In the genomic region with DNA sequence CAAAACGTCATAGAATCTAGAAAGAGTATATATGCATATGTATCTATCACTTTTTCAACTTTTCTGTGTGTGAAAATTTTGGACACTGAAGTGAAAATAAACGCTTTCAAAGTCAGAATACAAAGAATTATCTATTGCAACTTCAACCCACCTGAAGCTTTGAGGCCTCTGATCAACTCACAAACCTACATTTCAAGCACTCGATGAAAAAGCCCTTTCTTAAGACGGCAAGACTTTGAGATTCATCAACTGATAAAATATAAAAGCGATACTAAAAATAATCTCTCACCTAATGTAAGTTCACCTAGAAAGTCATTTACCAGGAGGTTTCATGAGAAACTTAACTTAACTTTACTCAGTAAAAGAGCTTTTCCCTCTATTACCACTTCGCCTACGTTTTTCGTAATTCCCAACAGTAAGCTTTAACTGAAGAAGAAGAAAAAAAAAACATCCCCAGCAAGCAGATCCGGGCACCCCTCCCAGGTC, we compare ENCODE assay signal across 8 cellular contexts. TPM values are rescaled to one million over a fixed set of nuclear protein-coding genes. Genes with fewer than 3 reads are reported as not detected.
A peak's percentile ranks its signal among the peaks of the same experiment; 100 is the strongest.
DNase-seq lines count a peak whose midpoint lies in the region; ATAC-seq, FAIRE-seq and TF ChIP-seq lines count a peak whose summit lies in the region.

No MANE protein-coding gene starts in this region.

- no peak overlapping the region for H4K5ac ChIP-seq in H9 (ENCODE audit: insufficient read length, low read depth, low read length)

- H3K27ac Mint-ChIP-seq in H9 = peak overlapping the region; percentile 99 to 100 (median 99)

- H3K27me3 Mint-ChIP-seq in H9 (ENCODE audit: low read depth) = no peaks in the 10 kb centered on the region

- TF ChIP-seq RAD21 in A549 (conservative IDR thresholded peaks at IDR 0.05 in 1 of 2, IDR thresholded peaks at IDR 0.05 in 1 of 2) = no peak

- no peaks in the 10 kb centered on the region for H4K20me1 ChIP-seq in H9 (ENCODE audit: control insufficient read depth, insufficient read depth, insufficient read length)

- TF ChIP-seq CTCF in A549 (IDR thresholded peaks at IDR 0.05) (no peak), H9 (conservative IDR thresholded peaks at IDR 0.05) (no peak), adrenal gland (IDR thresholded peaks at IDR 0.05) (no peak), thoracic aorta (IDR thresholded peaks at IDR 0.05) (no peak)

- CTCF ChIA-PET in A549 (lab: Yijun Ruan, JAX) = interaction anchor here (2.1 kb wide), 1 partner anchor 156 kb away, joined by 6 read pairs; no protein-coding TSS in a partner anchor

- peak overlapping the region; percentile 92 for H3K9ac ChIP-seq in H9 (ENCODE audit: extremely low read depth, insufficient read length, low read length)

- H3K36me3 Mint-ChIP-seq in H9 (ENCODE audit: insufficient read depth in 1 of 3, low read depth in 3 of 3) = peaks cover 31 to 46% (median 36%) of the 10 kb centered on the region in 3 experiments

- H3K4me1 ChIP-seq in A549 (peaks cover 30% of the 10 kb centered on the region), H9 (ENCODE audit: insufficient read depth, low read length) (no peaks in the 10 kb centered on the region), adrenal gland (replicated peaks in 1 of 2) (peaks cover 13 to 41% of the 10 kb centered on the region in 2 donors), thoracic aorta (ENCODE audit: control insufficient read depth in 1 of 2, low read depth in 2 of 2) (peaks cover 33 to 52% of the 10 kb centered on the region in 2 donors)

- H3K36me3 ChIP-seq in adrenal gland (replicated peaks in 1 of 2) (peaks cover 0 to 7% of the 10 kb centered on the region in 2 donors), thoracic aorta (no peaks in the 10 kb centered on the region)

- no peak overlapping the region for H2AK5ac ChIP-seq in H9 (ENCODE audit: insufficient read length, low read length)

- no peak overlapping the region for H2BK12ac ChIP-seq in H9 (ENCODE audit: insufficient read length, low read depth, low read length)

- H3K4me3 ChIP-seq in A549 (peak overlapping the region; percentile 77), adrenal gland (peak overlapping the region; percentile 52 to 95 (median 90)), thoracic aorta (peak overlapping the region; percentile 100)

- H3K23me2 ChIP-seq in H9 (ENCODE audit: insufficient read length, low read depth, low read length, poor library complexity, severe bottlenecking) = peaks cover 5% of the 10 kb centered on the region

- no peak overlapping the region for H4K8ac ChIP-seq in H9 (replicated peaks; ENCODE audit: insufficient read length, low read depth, low read length)

- peaks cover 15 to 16% of the 10 kb centered on the region in 2 experiments for H3K4me1 Mint-ChIP-seq in H9

- peaks cover 38% of the 10 kb centered on the region; the same call in 1 of the 2 replicates for H3K79me2 ChIP-seq in H9 (ENCODE audit: insufficient read depth, low read length)

- H3K79me1 ChIP-seq in H9 (ENCODE audit: insufficient read depth, low read depth, low read length, poor library complexity, severe bottlenecking) = no peaks in the 10 kb centered on the region

- H3K4ac ChIP-seq in H9 (ENCODE audit: low read depth, low read length) = no peak overlapping the region

- H3T11ph ChIP-seq in H9 (ENCODE audit: low read length) = no peak overlapping the region

- H3K27ac ChIP-seq in A549 (peak overlapping the region; percentile 91 to 98), H9 (ENCODE audit: insufficient read length, low read depth, low read length) (peak overlapping the region; percentile 92), adrenal gland (peak overlapping the region; percentile 98 to 100 (median 100)), layer of hippocampus (ENCODE audit: low read depth, low read length) (peak overlapping the region; percentile 97), thoracic aorta (peak overlapping the region; percentile 100)

- H4K91ac ChIP-seq in H9 (ENCODE audit: insufficient read length, low read depth, low read length) = no peak overlapping the region

- no peak for FAIRE-seq in A549 (lab: Jason Lieb, UNC)

- DNase-seq in A549 (ENCODE audit: low read depth in 1 of 2, low spot score in 1 of 2) (peak in 1 of 2 experiments; percentile 10), H9 (no peak), adrenal gland (no peak), thoracic aorta (ENCODE audit: low spot score) (no peak), NK-92 (lab: John Stamatoyannopoulos, UW; ENCODE audit: unreplicated experiment) (no peak)
- no peak for DNase-seq in effector CD4-positive, alpha-beta T cell

- H2BK15ac ChIP-seq in H9 (ENCODE audit: low read depth, low read length) = no peak overlapping the region; the same call in 1 of the 2 replicates

- WGBS in A549 (ENCODE audit: missing lambda C conversion rate) = under 1% methylated on average over 9 of the region's 9 CpGs
- WGBS in H9 (ENCODE audit: extremely low coverage, insufficient read length, low lambda C conversion rate) = no CpG with 5 or more reads among the region's 9 CpGs
- 0 to 1% (median 0%) methylated on average over 9 of the region's 9 CpGs for WGBS in adrenal gland, 4 donors

- no peak for TF ChIP-seq EP300 in A549 (IDR thresholded peaks at IDR 0.05)

- intact Hi-C loops in adrenal gland (cut with DNase I) = no loop called here

- H3K9me3 Mint-ChIP-seq in H9 = peaks cover 1 to 3% of the 10 kb centered on the region in 2 experiments; a peak in 1 of 5 replicates

- no peak overlapping the region for H2AFZ ChIP-seq in H9 (ENCODE audit: low read length)

- no peak overlapping the region for H2BK20ac ChIP-seq in H9 (ENCODE audit: low read depth, low read length, poor library complexity, severe bottlenecking)

- POLR2A ChIA-PET in A549 (lab: Yijun Ruan, JAX) = interaction anchor here (1.3 to 2.0 kb wide), 3 partner anchors 9 to 130 kb away, joined by 3 to 7 read pairs (median 6); no protein-coding TSS in a partner anchor

- no peak overlapping the region for H3K23ac ChIP-seq in H9 (ENCODE audit: insufficient read length, low read depth, low read length)

- peak overlapping the region; percentile 99 to 100 for H3K4me3 Mint-ChIP-seq in H9

- no peak overlapping the region for H3K18ac ChIP-seq in H9 (ENCODE audit: insufficient read length, low read depth, low read length)

- H3K14ac ChIP-seq in H9 (ENCODE audit: insufficient read depth, low read length) = no peak overlapping the region

- H3K56ac ChIP-seq in H9 (ENCODE audit: insufficient read length, low read depth, low read length) = no peak overlapping the region

- H2BK120ac ChIP-seq in H9 (ENCODE audit: low read depth, low read length, poor library complexity, severe bottlenecking) = no peak overlapping the region

- no peak; a peak in 2 of 6 replicates for ATAC-seq in A549
- no peak for ATAC-seq in thoracic aorta (ENCODE audit: insufficient number of reproducible peaks, low FRiP score, low read depth)
- ATAC-seq in GM21528 (IDR thresholded peaks at IDR 0.05; ENCODE audit: low FRiP score, unreplicated experiment) = no peak

- no peak overlapping the region for H2BK5ac ChIP-seq in H9 (ENCODE audit: insufficient read length, low read length)

- H3K27me3 ChIP-seq in H9 (ENCODE audit: insufficient read depth, low read length) (no peaks in the 10 kb centered on the region), adrenal gland (no peaks in the 10 kb centered on the region), layer of hippocampus (ENCODE audit: control insufficient read depth, insufficient read depth, low read length) (no peaks in the 10 kb centered on the region), thoracic aorta (replicated peaks; ENCODE audit: insufficient read depth) (no peaks in the 10 kb centered on the region)

- H3K9me3 ChIP-seq in A549 (no peaks in the 10 kb centered on the region), H9 (ENCODE audit: control insufficient read depth, low read depth, low read length) (no peaks in the 10 kb centered on the region), adrenal gland (replicated peaks in 1 of 3) (no peaks in the 10 kb centered on the region), thoracic aorta (no peaks in the 10 kb centered on the region)

- TF ChIP-seq POLR2A in A549 (IDR thresholded peaks at IDR 0.05; ENCODE audit: low read length) (no peak), adrenal gland (IDR thresholded peaks at IDR 0.05) (no peak)

- peak overlapping the region; percentile 83 for H3K4me2 ChIP-seq in A549
- H3K4me2 ChIP-seq in H9 (ENCODE audit: insufficient read depth, insufficient read length, low read length) = peak overlapping the region; percentile 69

TF ChIP-seq in A549, 52 proteins besides CTCF, POLR2A, EP300 and RAD21:
- no peak for TF ChIP-seq POLR2AphosphoS2 (conservative IDR thresholded peaks at IDR 0.05; ENCODE audit: low read length)
- TF ChIP-seq BHLHE40 (IDR thresholded peaks at IDR 0.05; ENCODE audit: low read depth, low read length) = no peak
- TF ChIP-seq ZC3H11A (IDR thresholded peaks at IDR 0.05) = no peak
- TF ChIP-seq, protein P1, sequence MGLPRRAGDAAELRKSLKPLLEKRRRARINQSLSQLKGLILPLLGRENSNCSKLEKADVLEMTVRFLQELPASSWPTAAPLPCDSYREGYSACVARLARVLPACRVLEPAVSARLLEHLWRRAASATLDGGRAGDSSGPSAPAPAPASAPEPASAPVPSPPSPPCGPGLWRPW (IDR thresholded peaks at IDR 0.05) = no peak
- TF ChIP-seq, protein P2, sequence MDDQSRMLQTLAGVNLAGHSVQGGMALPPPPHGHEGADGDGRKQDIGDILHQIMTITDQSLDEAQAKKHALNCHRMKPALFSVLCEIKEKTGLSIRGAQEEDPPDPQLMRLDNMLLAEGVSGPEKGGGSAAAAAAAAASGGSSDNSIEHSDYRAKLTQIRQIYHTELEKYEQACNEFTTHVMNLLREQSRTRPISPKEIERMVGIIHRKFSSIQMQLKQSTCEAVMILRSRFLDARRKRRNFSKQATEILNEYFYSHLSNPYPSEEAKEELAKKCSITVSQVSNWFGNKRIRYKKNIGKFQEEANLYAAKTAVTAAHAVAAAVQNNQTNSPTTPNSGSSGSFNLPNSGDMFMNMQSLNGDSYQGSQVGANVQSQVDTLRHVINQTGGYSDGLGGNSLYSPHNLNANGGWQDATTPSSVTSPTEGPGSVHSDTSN (IDR thresholded peaks at IDR 0.05) = no peak

RNA-seq across cellular contexts. Expression of a gene that starts 1.2 kb away (rescaled TPM):
- 62.4 and 78.7 TPM in 2 replicates for polyA plus RNA-seq in A549 (2011; rRNA removed)
- 21.9 and 30.7 TPM in 2 replicates for polyA plus RNA-seq in A549 (2012; cell fraction: cytosol; rRNA removed)
- 18.7 and 28.6 TPM in 2 replicates for polyA plus RNA-seq in A549 (2012; cell fraction: nucleus; rRNA removed)
- polyA plus RNA-seq in A549 (2017; fragmentation: RNase III; extraction: RNeasy Plus Mini Kit Qiagen cat#74134 plus additional on column Dnase treatment) = 50.9 to 58.0 TPM (median 57.8 TPM) in 3 replicates
- 59.5 and 65.0 TPM in 2 replicates for polyA minus RNA-seq in A549 (2011; rRNA and poly(A)+ RNA removed)
- total RNA-seq in H9 (2021) = 98.0 and 98.7 TPM in 2 replicates
- total RNA-seq in adrenal gland = 100 to 1,000 TPM in 2 of 8 donors, 10 to 100 TPM in 6; 62.2 to 206 (median 87.6) TPM
- polyA plus RNA-seq in adrenal gland = 10 to 100 TPM; 27.8 to 61.6 (median 30.4) TPM
- total RNA-seq in thoracic aorta = 100 to 1,000 TPM in 1 of 2 donors, 10 to 100 TPM in 1; 71.8 to 113 TPM
